Comparison of ENCODE assay signal across 13 cellular contexts in genomic region chr20:32451682-32452461, GRCh38.
DNase-seq lines count a peak whose midpoint lies in the region; ATAC-seq and TF ChIP-seq lines count a peak whose summit lies in the region.
"Had no signal": no experiment of that assay in that cellular context is flagged by ENCODE, and none has a peak within 500 bp of the region (broad histone marks: within the 10 kb centered on the region; RNA-seq: fewer than 3 reads in every experiment).

No MANE protein-coding gene starts in this region.

- H3K4me3 ChIP-seq in BE2C (ENCODE audit: low read depth, low read length), result no peak overlapping the region
- H3K4me3 ChIP-seq: colonic mucosa had no signal

- no peaks in the 10 kb centered on the region for H3K27me3 Mint-ChIP-seq in activated T-helper 17 cell treated with anti-CD3 and anti-CD28 coated beads, Interleukin-2, amount 50 U/mL, for 72 hours
- no peaks in the 10 kb centered on the region for H3K27me3 Mint-ChIP-seq in mesothelial cell of epicardium (ENCODE audit: low read depth)

- peaks cover 47% of the 10 kb centered on the region for H3K4me1 ChIP-seq in BE2C
- H3K4me1 ChIP-seq: colonic mucosa had no signal

- H3K36me3 Mint-ChIP-seq in activated T-helper 17 cell treated with anti-CD3 and anti-CD28 coated beads, Interleukin-2, amount 50 U/mL, for 72 hours (ENCODE audit: low read depth), result peaks cover 41% of the 10 kb centered on the region
- H3K36me3 Mint-ChIP-seq in mesothelial cell of epicardium, result peaks cover 34% of the 10 kb centered on the region

- H3K27ac Mint-ChIP-seq in activated T-helper 17 cell treated with anti-CD3 and anti-CD28 coated beads, Interleukin-2, amount 50 U/mL, for 72 hours, result peak overlapping the region; percentile 62
- H3K27ac Mint-ChIP-seq in mesothelial cell of epicardium, result peak overlapping the region; percentile 73

- H3K4me1 Mint-ChIP-seq in activated T-helper 17 cell treated with anti-CD3 and anti-CD28 coated beads, Interleukin-2, amount 50 U/mL, for 72 hours, result no peaks in the 10 kb centered on the region
- H3K4me1 Mint-ChIP-seq in mesothelial cell of epicardium, result peaks cover 39% of the 10 kb centered on the region

- H3K9me3 ChIP-seq in BE2C, result no peaks in the 10 kb centered on the region
- H3K9me3 ChIP-seq: colonic mucosa had no signal

- DNase-seq in BE2C, result peak; percentile 4
- DNase-seq in mesothelial cell of epicardium (ENCODE audit: low spot score in 2 of 2, unreplicated experiment in 2 of 2), result no peak
- no peak for DNase-seq in NCI-H446 (lab: John Stamatoyannopoulos, UW)
- no peak for DNase-seq in NCI-H1105 treated with DMSO at 0.1 percent for 48 hours (lab: John Stamatoyannopoulos, UW)
- no peak for DNase-seq in stimulated activated naive CD4-positive, alpha-beta T cell (lab: John Stamatoyannopoulos, UW)
- DNase-seq: activated effector memory CD4-positive, alpha-beta T cell treated with Interleukin-2 at 50 U/mL for 16 hours; C1 segment of cervical spinal cord; colonic mucosa; KG1; mesendoderm had no signal

- no peaks in the 10 kb centered on the region for H3K27me3 ChIP-seq in BE2C
- H3K27me3 ChIP-seq: colonic mucosa had no signal

- no peaks in the 10 kb centered on the region for H3K9me3 Mint-ChIP-seq in activated T-helper 17 cell treated with anti-CD3 and anti-CD28 coated beads, Interleukin-2, amount 50 U/mL, for 72 hours
- H3K9me3 Mint-ChIP-seq in mesothelial cell of epicardium, result no peaks in the 10 kb centered on the region

- no peak for ATAC-seq in activated T-helper 17 cell treated with anti-CD3 and anti-CD28 coated beads, Interleukin-2, amount 50 U/mL, for 72 hours (replicated peaks)
- no peak for ATAC-seq in GM18858 (IDR thresholded peaks at IDR 0.05; ENCODE audit: unreplicated experiment)

- TF ChIP-seq CTCF in BE2C (IDR thresholded peaks at IDR 0.05; ENCODE audit: low read depth, low read length) (no peak), GM12874 (IDR thresholded peaks at IDR 0.05; ENCODE audit: insufficient read depth, low read depth, low read length) (0 out of 2 replicates have a peak, but pooled peaks have one; percentile 13), mesothelial cell of epicardium (IDR thresholded peaks at IDR 0.05; ENCODE audit: unreplicated experiment) (no peak)

- H3K4me3 Mint-ChIP-seq in activated T-helper 17 cell treated with anti-CD3 and anti-CD28 coated beads, Interleukin-2, amount 50 U/mL, for 72 hours, result no peak overlapping the region
- H3K4me3 Mint-ChIP-seq in mesothelial cell of epicardium, result no peak overlapping the region

- peaks cover 57% of the 10 kb centered on the region for H3K36me3 ChIP-seq in BE2C
